Comparison of ENCODE assay signal across 2 cellular contexts in genomic region chr7:95201718-95202117, GRCh38.
TF ChIP-seq lines count a peak whose summit lies in the region.

No MANE protein-coding gene starts in this region.

TF ChIP-seq in A549, 52 proteins besides CTCF, POLR2A, EP300 and RAD21:
- TF ChIP-seq E2F6 (IDR thresholded peaks at IDR 0.05; ENCODE audit: borderline replicate concordance, low read depth) (no peak), MAFK (IDR thresholded peaks at IDR 0.05; ENCODE audit: partially characterized antibody) (peak; percentile 75)
TF ChIP-seq in A549: peak in this region for 1.

TF ChIP-seq in IMR-90, 13 proteins besides CTCF, POLR2A, EP300 and RAD21 (continued from another document):
- no peak for TF ChIP-seq SMC3 (IDR thresholded peaks at IDR 0.05; ENCODE audit: low read depth, low read length)
